Comparison of ENCODE assay signal across 5 cellular contexts in genomic region chr7:105258919-105259318, GRCh38.
A peak's percentile ranks its signal among the peaks of the same experiment; 100 is the strongest.
DNase-seq lines count a peak whose midpoint lies in the region; ATAC-seq and TF ChIP-seq lines count a peak whose summit lies in the region.
"Not testable (repeated sequence)": the region's sequence is repeated elsewhere in the genome, so short reads cannot be mapped to it uniquely, and the experiment has no call there.

No MANE protein-coding gene starts in this region.

- peak overlapping the region in 1 of 2 experiments; percentile 56; a peak in 3 of 4 replicates for H3K4me3 ChIP-seq in DND-41 (ENCODE audit: low read depth in 1 of 2, low read length in 2 of 2)
- H3K4me3 ChIP-seq in GM23338: not testable (repeated sequence)

- not testable (repeated sequence) for H3F3A ChIP-seq in GM23338 (replicated peaks; ENCODE audit: low read depth)

- not testable (repeated sequence) for DNase-seq in DND-41; GM23338 (ENCODE audit: low spot score); WTC11 (ENCODE audit: low spot score); endothelial cell (ENCODE audit: low spot score)

- H3K9me3 ChIP-seq in DND-41 (ENCODE audit: insufficient read depth, low read length, severe bottlenecking); KOPT-K1 (ENCODE audit: insufficient read depth, low read length, poor library complexity, severe bottlenecking): not testable (repeated sequence)

- H3K27ac ChIP-seq in DND-41 (ENCODE audit: low read length) (peak overlapping the region; percentile 82), KOPT-K1 (ENCODE audit: low read depth, low read length, poor library complexity, severe bottlenecking) (peak overlapping the region; percentile 83)
- H3K27ac ChIP-seq in GM23338 (ENCODE audit: low read depth): not testable (repeated sequence)

- peak overlapping the region; percentile 58 for H3K9ac ChIP-seq in DND-41 (ENCODE audit: low read depth, low read length)

- CTCF ChIA-PET in WTC11 (lab: Charles Lee): not testable (repeated sequence)

- not testable (repeated sequence) for H3K4me3 Mint-ChIP-seq in GM23338; WTC11; endothelial cell (ENCODE audit: unreplicated experiment)

- H4K20me1 ChIP-seq in DND-41 (ENCODE audit: insufficient read depth, low read length): peaks cover 33% of the 10 kb centered on the region
- H4K20me1 ChIP-seq in GM23338 (replicated peaks; ENCODE audit: insufficient read depth): not testable (repeated sequence)

- not testable (repeated sequence) for H3K27me3 ChIP-seq in DND-41 (ENCODE audit: insufficient read depth, low read length, poor library complexity); GM23338 (ENCODE audit: insufficient read depth)

- H3K79me2 ChIP-seq in DND-41 (ENCODE audit: insufficient read depth, low read length) (peaks cover 95% of the 10 kb centered on the region), GM23338 (replicated peaks; ENCODE audit: insufficient read depth) (peaks cover 97% of the 10 kb centered on the region)

- not testable (repeated sequence) for H2AFZ ChIP-seq in DND-41 (ENCODE audit: low read depth, low read length); GM23338

- peak overlapping the region; percentile 89; the same call in 1 of the 2 replicates for H3K27ac Mint-ChIP-seq in GM23338
- peak overlapping the region; percentile 66 for H3K27ac Mint-ChIP-seq in WTC11
- H3K27ac Mint-ChIP-seq in endothelial cell (ENCODE audit: unreplicated experiment): peak overlapping the region; percentile 74

- H3K4me1 Mint-ChIP-seq in GM23338: peaks cover 46% of the 10 kb centered on the region
- H3K4me1 Mint-ChIP-seq in WTC11: peaks cover 63% of the 10 kb centered on the region
- peaks cover 46% of the 10 kb centered on the region for H3K4me1 Mint-ChIP-seq in endothelial cell (ENCODE audit: unreplicated experiment)

- H3K9me3 Mint-ChIP-seq in GM23338 (peaks cover 22% of the 10 kb centered on the region), WTC11 (peaks cover 16% of the 10 kb centered on the region)
- not testable (repeated sequence) for H3K9me3 Mint-ChIP-seq in endothelial cell (ENCODE audit: unreplicated experiment)

- H3K36me3 Mint-ChIP-seq in GM23338 (ENCODE audit: low read depth) (peaks cover 24% of the 10 kb centered on the region), WTC11 (peaks cover 22% of the 10 kb centered on the region)
- H3K36me3 Mint-ChIP-seq in endothelial cell (ENCODE audit: low read depth, unreplicated experiment): not testable (repeated sequence)

- peak overlapping the region; percentile 63 for H3K4me2 ChIP-seq in DND-41 (ENCODE audit: insufficient read depth, low read length)
- not testable (repeated sequence) for H3K4me2 ChIP-seq in GM23338

- H3K4me1 ChIP-seq in DND-41 (ENCODE audit: insufficient read depth, low read length) (peaks cover 80% of the 10 kb centered on the region), GM23338 (ENCODE audit: insufficient read depth) (peaks cover 59% of the 10 kb centered on the region)

- not testable (repeated sequence) for H3K9me2 ChIP-seq in GM23338 (ENCODE audit: insufficient read depth)

- POLR2A ChIA-PET in WTC11 (lab: Charles Lee): not testable (repeated sequence)

- not testable (repeated sequence) for H3K27me3 Mint-ChIP-seq in GM23338 (ENCODE audit: insufficient read depth, low read depth, poor library complexity); WTC11 (ENCODE audit: low read depth); endothelial cell (ENCODE audit: unreplicated experiment)

- peaks cover 49% of the 10 kb centered on the region for H3K36me3 ChIP-seq in DND-41 (ENCODE audit: insufficient read depth, low read length)
- H3K36me3 ChIP-seq in GM23338 (ENCODE audit: insufficient read depth); KOPT-K1 (ENCODE audit: insufficient read depth, low read length): not testable (repeated sequence)

- ATAC-seq in DND-41 (ENCODE audit: insufficient read depth, low read depth); GM23338; WTC11: not testable (repeated sequence)

- TF ChIP-seq CTCF in DND-41 (IDR thresholded peaks at IDR 0.05; ENCODE audit: borderline replicate concordance, extremely low read depth, low read length, poor library complexity, severe bottlenecking); GM23338 (conservative IDR thresholded peaks at IDR 0.05; ENCODE audit: low read depth in 2 of 2); WTC11 (IDR thresholded peaks at IDR 0.05); endothelial cell (IDR thresholded peaks at IDR 0.05; ENCODE audit: unreplicated experiment): not testable (repeated sequence)
